In genomic region chr2:240968731-240969624, GRCh38 we compare ENCODE assay signal across 1 cellular context.
TF ChIP-seq lines count a peak whose summit lies in the region.

No MANE protein-coding gene starts in this region.

TF ChIP-seq in HCT116, 20 proteins besides CTCF, POLR2A, EP300 and RAD21:
- TF ChIP-seq FOSL1 (IDR thresholded peaks at IDR 0.05; ENCODE audit: low read depth) (no peak), ATF3 (IDR thresholded peaks at IDR 0.05) (no peak), YY1 (IDR thresholded peaks at IDR 0.05; ENCODE audit: extremely low read depth, insufficient replicate concordance, low read depth, low read length) (no peak), ZBTB33 (IDR thresholded peaks at IDR 0.05; ENCODE audit: extremely low read depth, insufficient replicate concordance, low read length) (no peak), REST (IDR thresholded peaks at IDR 0.05; ENCODE audit: low read depth) (no peak), ZFX (IDR thresholded peaks at IDR 0.05) (no peak), MAX (IDR thresholded peaks at IDR 0.05) (no peak), CBX3 (IDR thresholded peaks at IDR 0.05; ENCODE audit: low read depth) (no peak), TCF7L2 (IDR thresholded peaks at IDR 0.05; ENCODE audit: borderline replicate concordance, extremely low read depth, insufficient read depth, insufficient read length) (no peak), EGR1 (IDR thresholded peaks at IDR 0.05; ENCODE audit: low read depth) (no peak)
